18 cellular contexts compared by ENCODE assay signal in the genomic region with DNA sequence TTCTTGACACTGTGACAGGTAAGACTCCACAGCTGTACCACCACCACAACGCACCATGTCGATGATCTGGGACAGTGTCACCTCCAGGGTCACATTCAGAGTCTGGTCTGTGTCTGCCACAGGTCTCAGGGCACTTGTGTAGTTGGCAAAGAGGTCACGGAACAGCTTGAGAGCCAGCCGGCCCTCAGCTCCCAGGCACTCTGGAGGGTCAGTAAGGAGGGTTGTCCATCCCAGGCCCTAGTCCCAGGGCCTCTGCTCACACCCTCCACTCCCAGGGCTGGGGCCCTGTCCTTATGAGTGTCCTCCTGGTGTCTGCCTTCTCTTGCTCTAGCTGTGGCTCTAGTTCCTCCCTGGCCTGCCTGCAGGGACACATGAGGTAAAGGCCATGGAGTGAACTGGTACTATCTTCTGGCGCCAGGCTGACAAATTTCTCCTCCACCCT. TPM values are rescaled to one million over a fixed set of nuclear protein-coding genes. Genes with fewer than 3 reads are reported as not detected.
DNase-seq lines count a peak whose midpoint lies in the region; ATAC-seq and TF ChIP-seq lines count a peak whose summit lies in the region.
"Had no signal": no experiment of that assay in that cellular context is flagged by ENCODE, and none has a peak within 500 bp of the region (broad histone marks: within the 10 kb centered on the region; RNA-seq: fewer than 3 reads in every experiment).

No MANE protein-coding gene starts in this region.

- in situ Hi-C loops in G401 (cut with HindIII; ENCODE audit: low sequenced_read_pairs), result no loop called here

- no peaks in the 10 kb centered on the region for H3K27me3 ChIP-seq in right cardiac atrium (ENCODE audit: control insufficient read depth, insufficient read depth)

- peaks cover 3% of the 10 kb centered on the region for H3K4me1 ChIP-seq in right cardiac atrium (ENCODE audit: control insufficient read depth, insufficient read depth, low read length)

- no peak overlapping the region for H3K27ac ChIP-seq in right cardiac atrium (ENCODE audit: low read length)

- TF ChIP-seq CTCF in CD14-positive monocyte (IDR thresholded peaks at IDR 0.05), result no peak
- no peak for TF ChIP-seq CTCF in HFFc6 (IDR thresholded peaks at IDR 0.05)

- H3K9me3 Mint-ChIP-seq in CD14-positive monocyte, result peaks cover 0 to 3% (median 0%) of the 10 kb centered on the region in 7 donors
- no peaks in the 10 kb centered on the region for H3K9me3 Mint-ChIP-seq in HFFc6
- H3K9me3 Mint-ChIP-seq: CD4-positive, CD25-positive, alpha-beta regulatory T cell had no signal

- no peak overlapping the region for H3K4me3 Mint-ChIP-seq in CD14-positive monocyte
- H3K4me3 Mint-ChIP-seq in HFFc6, result no peak overlapping the region

- ATAC-seq in esophagus mucosa (peak; percentile 21), right cardiac atrium (peak; percentile 37 to 44), sciatic nerve (no peak)

- no peaks in the 10 kb centered on the region for H3K9me3 ChIP-seq in right cardiac atrium (ENCODE audit: control insufficient read depth, low read length)

- no peak for DNase-seq in CD14-positive monocyte (ENCODE audit: low spot score)
- no peak for DNase-seq in HFFc6
- no peak for DNase-seq in right cardiac atrium
- DNase-seq in sciatic nerve (ENCODE audit: low spot score), result no peak
- DNase-seq in GDM1 (lab: John Stamatoyannopoulos, UW), result no peak
- DNase-seq in G401 (ENCODE audit: low spot score), result no peak
- DNase-seq in C1 segment of cervical spinal cord (lab: John Stamatoyannopoulos, UW), result no peak
- DNase-seq: AML-193; CD4-positive, CD25-positive, alpha-beta regulatory T cell; EL; HCEC 1CT; NCI-H1436; NCI-H2029; NCI-H2171 treated with DMSO at 0.1 percent for 48 hours; NCI-H446 treated with DMSO at 0.1 percent for 48 hours; NK-92 treated with Interleukin-12 subunit alpha and Interleukin-12 subunit beta, amount 100 ng/mL, for 24 hours; OCI-M1 had no signal

- peaks cover 6% of the 10 kb centered on the region for H3K4me1 Mint-ChIP-seq in CD14-positive monocyte
- peaks cover 9% of the 10 kb centered on the region for H3K4me1 Mint-ChIP-seq in HFFc6 (ENCODE audit: low read depth)
- H3K4me1 Mint-ChIP-seq: CD4-positive, CD25-positive, alpha-beta regulatory T cell had no signal

- H3K27me3 Mint-ChIP-seq in CD14-positive monocyte (ENCODE audit: low read depth in 3 of 3), result peaks cover 0 to 4% (median 0%) of the 10 kb centered on the region in 3 donors
- H3K27me3 Mint-ChIP-seq in HFFc6 (ENCODE audit: insufficient read depth), result peaks cover 4% of the 10 kb centered on the region; the same call in 1 of the 2 replicates
- H3K27me3 Mint-ChIP-seq: CD4-positive, CD25-positive, alpha-beta regulatory T cell had no signal

- no peak overlapping the region for H3K4me3 ChIP-seq in right cardiac atrium (ENCODE audit: low read length)

- intact Hi-C loops in CD14-positive monocyte (cut with micrococcal nuclease), result no loop called here
- intact Hi-C loops in right cardiac atrium (cut with DNase I), result no loop called here
- intact Hi-C loops in sciatic nerve (cut with DNase I), result no loop called here

- H3K27ac Mint-ChIP-seq in CD14-positive monocyte (peak overlapping the region in 4 of 7 donors; percentile 1 to 26 (median 8)), HFFc6 (peak overlapping the region; percentile 3; the same call in 1 of the 2 replicates)

- H3K36me3 Mint-ChIP-seq in CD14-positive monocyte, result peaks cover 85 to 91% of the 10 kb centered on the region in 2 donors
- peaks cover 36% of the 10 kb centered on the region for H3K36me3 Mint-ChIP-seq in HFFc6 (ENCODE audit: low read depth)

- 78% methylated on average over 5 of the region's 5 CpGs for WGBS in right cardiac atrium

RNA-seq across cellular contexts. Expression of a gene that starts 1.4 kb away (rescaled TPM):
- polyA plus RNA-seq in CD14-positive monocyte, result not detected
- under 1 TPM; 0.23 to 0.57 (median 0.38) TPM for total RNA-seq in HFFc6 (2021; fragmentation: NEBNext Ultra II Directional; extraction: Animal tissue kit (Norgen Biotek cat#: 25700))
- 0.64 TPM for total RNA-seq in esophagus mucosa
- total RNA-seq in right cardiac atrium, result under 1 TPM; 0.42 to 0.97 (median 0.52) TPM
- polyA plus RNA-seq in right cardiac atrium, result 0.38 TPM
- 4.6 TPM for total RNA-seq in sciatic nerve
- 0.20 and 0.43 TPM in 2 replicates for total RNA-seq in G401 (2014; rRNA removed; shearing (Covaris generic))

RNA-seq across cellular contexts. Expression of a gene that starts 24.8 kb away (rescaled TPM):
- polyA plus RNA-seq in CD14-positive monocyte, result not detected
- total RNA-seq in HFFc6 (2021; fragmentation: NEBNext Ultra II Directional; extraction: Animal tissue kit (Norgen Biotek cat#: 25700)), result not detected
- total RNA-seq in esophagus mucosa, result not detected
- total RNA-seq in right cardiac atrium, result not detected
- polyA plus RNA-seq in right cardiac atrium, result not detected
- not detected for total RNA-seq in sciatic nerve
- not detected in 2 replicates for total RNA-seq in G401 (2014; rRNA removed; shearing (Covaris generic))
- total RNA-seq: CD4-positive, CD25-positive, alpha-beta regulatory T cell had no signal
- polyA plus RNA-seq: CD4-positive, CD25-positive, alpha-beta regulatory T cell had no signal

RNA-seq across cellular contexts. Expression of a gene that starts 28.0 kb away (rescaled TPM):
- polyA plus RNA-seq in CD14-positive monocyte, result not detected
- not detected for total RNA-seq in HFFc6 (2021; fragmentation: NEBNext Ultra II Directional; extraction: Animal tissue kit (Norgen Biotek cat#: 25700))
- not detected for total RNA-seq in esophagus mucosa
- 1 to 10 TPM in 3 of 4 donors, under 1 TPM in 1; 0.47 to 2.5 (median 1.6) TPM for total RNA-seq in right cardiac atrium
- polyA plus RNA-seq in right cardiac atrium, result 1.1 TPM
- total RNA-seq in sciatic nerve, result 0.27 TPM
- total RNA-seq in G401 (2014; rRNA removed; shearing (Covaris generic)), result 3.8 and 8.5 TPM in 2 replicates
- total RNA-seq: CD4-positive, CD25-positive, alpha-beta regulatory T cell had no signal
- polyA plus RNA-seq: CD4-positive, CD25-positive, alpha-beta regulatory T cell had no signal
